Comparison of ENCODE assay signal across 23 cellular contexts in the genomic region with DNA sequence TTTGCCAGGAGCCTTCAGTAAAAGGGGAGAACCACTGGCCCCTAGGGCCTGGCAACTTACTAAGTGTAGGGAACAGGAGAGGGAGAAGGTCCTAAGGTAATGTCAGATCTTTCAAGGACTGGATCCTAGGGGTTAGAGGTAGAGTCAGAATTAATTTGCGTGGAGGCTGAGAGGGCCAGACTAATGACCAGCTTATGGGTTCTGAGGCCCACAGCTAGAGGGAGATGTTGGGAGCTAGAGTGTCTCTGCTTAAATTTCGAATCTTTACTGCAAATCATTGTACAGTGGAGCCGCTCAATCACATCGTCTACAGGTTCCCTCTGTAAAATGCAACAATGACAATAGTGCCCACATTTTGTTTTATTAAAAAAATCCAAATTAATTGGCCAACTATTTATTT. TPM values are rescaled to one million over a fixed set of nuclear protein-coding genes. Genes with fewer than 3 reads are reported as not detected.
DNase-seq lines count a peak whose midpoint lies in the region; ATAC-seq and TF ChIP-seq lines count a peak whose summit lies in the region.
"Had no signal": no experiment of that assay in that cellular context is flagged by ENCODE, and none has a peak within 500 bp of the region (broad histone marks: within the 10 kb centered on the region; RNA-seq: fewer than 3 reads in every experiment).

No MANE protein-coding gene starts in this region.

- H3K27me3 ChIP-seq in GM23338 (ENCODE audit: insufficient read depth) (no peaks in the 10 kb centered on the region), ascending aorta (no peaks in the 10 kb centered on the region)

- H3K4me2 ChIP-seq in GM23338 = no peak overlapping the region
- H3K4me2 ChIP-seq: KMS-11 had no signal

- no peak overlapping the region for H2AFZ ChIP-seq in GM23338

- H3K4me1 ChIP-seq in GM23338 (ENCODE audit: insufficient read depth) (peaks cover 10% of the 10 kb centered on the region), ascending aorta (peaks cover 2 to 23% of the 10 kb centered on the region in 2 donors)

- ATAC-seq in GM23338 = no peak
- ATAC-seq: stimulated activated effector memory CD8-positive, alpha-beta T cell treated with anti-CD3 and anti-CD28 coated beads, Interleukin-12 subunit alpha, Interleukin-12 subunit beta, amount 100 ng/mL, for 72 hours had no signal

- H3K27me3 Mint-ChIP-seq in GM23338 (ENCODE audit: insufficient read depth, low read depth, poor library complexity) = peaks cover 5% of the 10 kb centered on the region
- H3K27me3 Mint-ChIP-seq in type B pancreatic cell = peaks cover under 1% of the 10 kb centered on the region

- H3K9me2 ChIP-seq in GM23338 (ENCODE audit: insufficient read depth) = no peaks in the 10 kb centered on the region

- H3K4me1 Mint-ChIP-seq in GM23338 (peaks cover 16% of the 10 kb centered on the region), type B pancreatic cell (ENCODE audit: unreplicated experiment) (peaks cover 26% of the 10 kb centered on the region)

- no peak for DNase-seq in AG09309 (ENCODE audit: low read depth)
- no peak for DNase-seq in GM23338 (ENCODE audit: low spot score)
- no peak for DNase-seq in ascending aorta (ENCODE audit: low spot score in 2 of 2)
- no peak for DNase-seq in fibroblast of mammary gland (ENCODE audit: low read depth)
- DNase-seq in activated CD4-positive, alpha-beta T cell treated with anti-CD3 and anti-CD28 coated beads, Interleukin-2, amount 50 U/mL, for 1 hour = no peak
- no peak for DNase-seq in type B pancreatic cell (ENCODE audit: extremely low spot score, unreplicated experiment)
- no peak for DNase-seq in NCI-H146 (lab: John Stamatoyannopoulos, UW)
- DNase-seq in SHP77 (lab: John Stamatoyannopoulos, UW) = no peak
- DNase-seq: ACHN; activated CD4-positive, alpha-beta T cell treated with anti-CD3 and anti-CD28 coated beads for 48 hours; activated CD8-positive, alpha-beta memory T cell treated with anti-CD3 and anti-CD28 coated beads, Interleukin-2, amount 50 U/mL, for 48 hours; activated gamma-delta T cell; amniotic stem cell; CD8-positive, alpha-beta memory T cell; DND-41; NCI-H1105; NCI-H69; OCI-M1; retina had no signal

- no peak overlapping the region for H3K27ac ChIP-seq in GM23338 (ENCODE audit: low read depth)
- peak overlapping the region; percentile 84 to 93 for H3K27ac ChIP-seq in ascending aorta
- H3K27ac ChIP-seq: KMS-11, neutrophil had no signal

- peak; percentile 24 for TF ChIP-seq CTCF in AG09309 (IDR thresholded peaks at IDR 0.05; ENCODE audit: control insufficient read depth, insufficient read depth, low read depth, low read length, missing control alignments)
- TF ChIP-seq CTCF in GM23338 (conservative IDR thresholded peaks at IDR 0.05; ENCODE audit: low read depth in 2 of 2) = peak; percentile 36 to 54
- TF ChIP-seq CTCF in ascending aorta (IDR thresholded peaks at IDR 0.05) = no peak
- peak; percentile 24 for TF ChIP-seq CTCF in fibroblast of mammary gland (conservative IDR thresholded peaks at IDR 0.05; ENCODE audit: control insufficient read depth, insufficient read depth, low read depth, low read length)
- no peak for TF ChIP-seq CTCF in type B pancreatic cell (conservative IDR thresholded peaks at IDR 0.05)

- H3K4me3 ChIP-seq in AG09309 (ENCODE audit: control insufficient read depth, low read depth, low read length) (no peak overlapping the region), GM23338 (no peak overlapping the region), ascending aorta (no peak overlapping the region), fibroblast of mammary gland (ENCODE audit: control insufficient read depth, low read depth, low read length) (no peak overlapping the region)
- H3K4me3 ChIP-seq: thoracic aorta had no signal

- H4K20me1 ChIP-seq in GM23338 (replicated peaks; ENCODE audit: insufficient read depth) = no peaks in the 10 kb centered on the region; the same call in 1 of the 2 replicates

- no peaks in the 10 kb centered on the region for H3K79me2 ChIP-seq in GM23338 (replicated peaks; ENCODE audit: insufficient read depth)

- H3K27ac Mint-ChIP-seq in GM23338 (no peak overlapping the region), type B pancreatic cell (no peak overlapping the region)
- H3K27ac Mint-ChIP-seq: stimulated activated effector memory CD8-positive, alpha-beta T cell treated with anti-CD3 and anti-CD28 coated beads, Interleukin-12 subunit alpha, Interleukin-12 subunit beta, amount 100 ng/mL, for 72 hours had no signal

- H3K36me3 ChIP-seq in GM23338 (ENCODE audit: insufficient read depth) = no peaks in the 10 kb centered on the region
- no peaks in the 10 kb centered on the region for H3K36me3 ChIP-seq in ascending aorta
- H3K36me3 ChIP-seq: neutrophil, thoracic aorta had no signal

- H3K9me3 Mint-ChIP-seq in GM23338 (no peaks in the 10 kb centered on the region), type B pancreatic cell (no peaks in the 10 kb centered on the region)
- H3K9me3 Mint-ChIP-seq: CD8-positive, alpha-beta memory T cell; stimulated activated effector memory CD8-positive, alpha-beta T cell treated with anti-CD3 and anti-CD28 coated beads, Interleukin-12 subunit alpha, Interleukin-12 subunit beta, amount 100 ng/mL, for 72 hours had no signal

- no peak overlapping the region for H3K4me3 Mint-ChIP-seq in GM23338
- H3K4me3 Mint-ChIP-seq in type B pancreatic cell = no peak overlapping the region
- H3K4me3 Mint-ChIP-seq: CD8-positive, alpha-beta memory T cell; stimulated activated effector memory CD8-positive, alpha-beta T cell treated with anti-CD3 and anti-CD28 coated beads, Interleukin-12 subunit alpha, Interleukin-12 subunit beta, amount 100 ng/mL, for 72 hours had no signal

- no peaks in the 10 kb centered on the region for H3K9me3 ChIP-seq in ascending aorta
- H3K9me3 ChIP-seq: neutrophil, thoracic aorta had no signal

- no peaks in the 10 kb centered on the region; the same call in 2 of the 3 replicates for H3K36me3 Mint-ChIP-seq in GM23338 (ENCODE audit: low read depth)
- peaks cover 10% of the 10 kb centered on the region for H3K36me3 Mint-ChIP-seq in type B pancreatic cell
- H3K36me3 Mint-ChIP-seq: CD8-positive, alpha-beta memory T cell; stimulated activated effector memory CD8-positive, alpha-beta T cell treated with anti-CD3 and anti-CD28 coated beads, Interleukin-12 subunit alpha, Interleukin-12 subunit beta, amount 100 ng/mL, for 72 hours had no signal

- intact Hi-C loops in ascending aorta (cut with DNase I) = no loop called here

- H3F3A ChIP-seq in GM23338 (replicated peaks; ENCODE audit: low read depth) = no peaks in the 10 kb centered on the region

TF ChIP-seq in GM23338, 12 proteins besides CTCF, POLR2A, EP300 and RAD21:
- TF ChIP-seq, protein P1, sequence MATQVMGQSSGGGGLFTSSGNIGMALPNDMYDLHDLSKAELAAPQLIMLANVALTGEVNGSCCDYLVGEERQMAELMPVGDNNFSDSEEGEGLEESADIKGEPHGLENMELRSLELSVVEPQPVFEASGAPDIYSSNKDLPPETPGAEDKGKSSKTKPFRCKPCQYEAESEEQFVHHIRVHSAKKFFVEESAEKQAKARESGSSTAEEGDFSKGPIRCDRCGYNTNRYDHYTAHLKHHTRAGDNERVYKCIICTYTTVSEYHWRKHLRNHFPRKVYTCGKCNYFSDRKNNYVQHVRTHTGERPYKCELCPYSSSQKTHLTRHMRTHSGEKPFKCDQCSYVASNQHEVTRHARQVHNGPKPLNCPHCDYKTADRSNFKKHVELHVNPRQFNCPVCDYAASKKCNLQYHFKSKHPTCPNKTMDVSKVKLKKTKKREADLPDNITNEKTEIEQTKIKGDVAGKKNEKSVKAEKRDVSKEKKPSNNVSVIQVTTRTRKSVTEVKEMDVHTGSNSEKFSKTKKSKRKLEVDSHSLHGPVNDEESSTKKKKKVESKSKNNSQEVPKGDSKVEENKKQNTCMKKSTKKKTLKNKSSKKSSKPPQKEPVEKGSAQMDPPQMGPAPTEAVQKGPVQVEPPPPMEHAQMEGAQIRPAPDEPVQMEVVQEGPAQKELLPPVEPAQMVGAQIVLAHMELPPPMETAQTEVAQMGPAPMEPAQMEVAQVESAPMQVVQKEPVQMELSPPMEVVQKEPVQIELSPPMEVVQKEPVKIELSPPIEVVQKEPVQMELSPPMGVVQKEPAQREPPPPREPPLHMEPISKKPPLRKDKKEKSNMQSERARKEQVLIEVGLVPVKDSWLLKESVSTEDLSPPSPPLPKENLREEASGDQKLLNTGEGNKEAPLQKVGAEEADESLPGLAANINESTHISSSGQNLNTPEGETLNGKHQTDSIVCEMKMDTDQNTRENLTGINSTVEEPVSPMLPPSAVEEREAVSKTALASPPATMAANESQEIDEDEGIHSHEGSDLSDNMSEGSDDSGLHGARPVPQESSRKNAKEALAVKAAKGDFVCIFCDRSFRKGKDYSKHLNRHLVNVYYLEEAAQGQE (IDR thresholded peaks at IDR 0.05; ENCODE audit: unreplicated experiment) = no peak
- TF ChIP-seq NANOG (IDR thresholded peaks at IDR 0.05; ENCODE audit: borderline replicate concordance) (no peak), EZH2phosphoT487 (IDR thresholded peaks at IDR 0.05; ENCODE audit: unreplicated experiment) (no peak)

RNA-seq across cellular contexts. Expression of gene CLMP, which starts 31.4 kb away (rescaled TPM):
- 18.4 and 22.2 TPM in 2 replicates for total RNA-seq in GM23338 (2014; rRNA removed; shearing (Covaris generic))
- polyA plus RNA-seq in GM23338 (2016; fragmentation: Nextera tagmentation; extraction: Ambion mirVana) = 7.1 and 8.4 TPM in 2 replicates
- total RNA-seq in ascending aorta = 70.6 TPM
- 3.6 and 65.7 TPM in 2 replicates for total RNA-seq in type B pancreatic cell (ENCODE audit: low replicate concordance)

Comparison
In these comparisons a context has a peak if more than half of its experiments do, and no peak if none do; other contexts are left out.
1. CTCF ChIP-seq: peak in AG09309 (single experiment), GM23338 (2 of 2) and fibroblast of mammary gland (single experiment); none in ascending aorta (0 of 3) and type B pancreatic cell (single experiment).